In genomic region chr20:56391037-56391436, GRCh38 we compare ENCODE assay signal across 10 cellular contexts. TPM values are rescaled to one million over a fixed set of nuclear protein-coding genes. Genes with fewer than 3 reads are reported as not detected.
DNase-seq lines count a peak whose midpoint lies in the region; TF ChIP-seq lines count a peak whose summit lies in the region.
"Had no signal": no experiment of that assay in that cellular context is flagged by ENCODE, and none has a peak within 500 bp of the region (broad histone marks: within the 10 kb centered on the region; RNA-seq: fewer than 3 reads in every experiment).

No MANE protein-coding gene starts in this region.

- H3K9me3 Mint-ChIP-seq in osteocyte (ENCODE audit: unreplicated experiment): no peaks in the 10 kb centered on the region

- no peak overlapping the region for H3K4me3 Mint-ChIP-seq in osteocyte (ENCODE audit: unreplicated experiment)

- H3K27ac ChIP-seq in skin epidermis: peak overlapping the region in 5 of 21 experiments; percentile 86 to 91 (median 91)

- peaks cover 3% of the 10 kb centered on the region for H3K36me3 Mint-ChIP-seq in osteocyte (ENCODE audit: unreplicated experiment)

- H3K4me1 Mint-ChIP-seq in osteocyte (ENCODE audit: unreplicated experiment): peaks cover 31% of the 10 kb centered on the region

- no peak overlapping the region for H3K27ac Mint-ChIP-seq in osteocyte (ENCODE audit: unreplicated experiment)

- no peak for TF ChIP-seq CTCF in fibroblast of mammary gland (conservative IDR thresholded peaks at IDR 0.05; ENCODE audit: control insufficient read depth, insufficient read depth, low read depth, low read length)
- TF ChIP-seq CTCF in osteocyte (IDR thresholded peaks at IDR 0.05): no peak

- peaks cover 31% of the 10 kb centered on the region for H3K36me3 ChIP-seq in H7 (replicated peaks; ENCODE audit: control insufficient read depth, insufficient read depth, low read length)

- H3K27me3 ChIP-seq in H7 (ENCODE audit: control insufficient read depth, insufficient read depth, low read length): no peaks in the 10 kb centered on the region

- DNase-seq in H7 (no peak), OCI-M1 (lab: John Stamatoyannopoulos, UW) (peak; percentile 30), fibroblast of mammary gland (ENCODE audit: low read depth) (no peak), iPS-NIHi11 (ENCODE audit: low spot score) (no peak), osteocyte (ENCODE audit: extremely low spot score, unreplicated experiment) (no peak), ecto neural progenitor cell (ENCODE audit: low spot score) (no peak), NCI-H1436 treated with DMSO at 0.1 percent for 48 hours (lab: John Stamatoyannopoulos, UW) (no peak)
- DNase-seq: activated CD4-positive, alpha-beta T cell treated with anti-CD3 and anti-CD28 coated beads, Interleukin-2, amount 50 U/mL, for 4 hours; stimulated activated CD4-positive, alpha-beta T cell treated with anti-CD3 and anti-CD28 coated beads, Interleukin-4, amount 100 ng/mL, for 4 hours had no signal

- peak overlapping the region; percentile 100 for H3K4me3 ChIP-seq in H7 (ENCODE audit: insufficient read depth, low read depth, low read length)
- peak overlapping the region; percentile 67 for H3K4me3 ChIP-seq in fibroblast of mammary gland (ENCODE audit: control insufficient read depth, low read depth, low read length)
- peak overlapping the region in 6 of 7 experiments; percentile 51 to 92 (median 78) for H3K4me3 ChIP-seq in skin epidermis

- H3K27me3 Mint-ChIP-seq in osteocyte (ENCODE audit: unreplicated experiment): no peaks in the 10 kb centered on the region

RNA-seq across cellular contexts. Expression of gene AURKA, which starts 1.0 kb away (rescaled TPM):
- 158 and 160 TPM in 2 replicates for total RNA-seq in H7 (2014; rRNA removed; shearing (Covaris generic))
- total RNA-seq in osteocyte: 10.4 and 11.7 TPM in 2 replicates

RNA-seq across cellular contexts. Expression of gene CSTF1, which starts 1.4 kb away (rescaled TPM):
- 71.1 and 100 TPM in 2 replicates for total RNA-seq in H7 (2014; rRNA removed; shearing (Covaris generic))
- total RNA-seq in osteocyte: 36.2 and 38.6 TPM in 2 replicates

RNA-seq across cellular contexts. Expression of gene CASS4, which starts 21.0 kb away (rescaled TPM):
- total RNA-seq in H7 (2014; rRNA removed; shearing (Covaris generic)): not detected in 2 replicates
- total RNA-seq in osteocyte: 0.13 TPM in 1 of 2 replicates, not detected in the other

RNA-seq across cellular contexts. Expression of gene FAM210B, which starts 32.3 kb away (rescaled TPM):
- total RNA-seq in H7 (2014; rRNA removed; shearing (Covaris generic)): 19.1 and 23.9 TPM in 2 replicates
- total RNA-seq in osteocyte: 46.9 and 50.6 TPM in 2 replicates

Comparison
In these comparisons a context has a peak if more than half of its experiments do, and no peak if none do; other contexts are left out.
1. RNA of gene AURKA, which starts 1.0 kb away (total RNA-seq): 158 to 160 TPM in H7; 10.4 to 11.7 TPM in osteocyte; every median in the first group is over 10 times any median in the second.
2. Peak in every context shown above with its lines, with median percentiles within 50 percentile points of each other: H3K4me3 ChIP-seq.